In the genomic region with DNA sequence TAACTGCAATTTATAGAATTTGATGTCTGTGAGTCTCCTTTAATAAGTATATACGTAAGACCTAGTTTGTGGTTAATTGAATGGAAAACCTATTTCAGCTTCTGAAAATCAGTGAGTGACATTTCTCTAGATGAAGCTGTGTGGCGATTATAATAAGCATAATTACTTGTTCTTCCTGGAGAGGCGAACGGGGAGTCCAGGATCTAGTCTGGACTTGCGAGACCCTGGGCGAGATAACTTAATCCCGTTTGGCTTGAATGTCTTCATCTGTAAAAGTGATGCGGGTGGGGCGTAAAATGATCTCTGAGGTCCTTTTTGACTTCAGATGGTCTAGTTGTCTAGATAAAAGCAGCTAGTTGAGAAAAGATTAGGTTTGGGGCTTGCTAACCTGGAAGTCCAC, we compare ENCODE assay signal across 11 cellular contexts. TPM values are rescaled to one million over a fixed set of nuclear protein-coding genes. Genes with fewer than 3 reads are reported as not detected.
A peak's percentile ranks its signal among the peaks of the same experiment; 100 is the strongest.
DNase-seq lines count a peak whose midpoint lies in the region; ATAC-seq and TF ChIP-seq lines count a peak whose summit lies in the region.
"Had no signal": no experiment of that assay in that cellular context is flagged by ENCODE, and none has a peak within 500 bp of the region (broad histone marks: within the 10 kb centered on the region; RNA-seq: fewer than 3 reads in every experiment).

No MANE protein-coding gene starts in this region.

- TF ChIP-seq EP300 in upper lobe of left lung (IDR thresholded peaks at IDR 0.05): no peak

- H3K14ac ChIP-seq in mesenchymal stem cell (ENCODE audit: low read length in 2 of 2): no peak overlapping the region

- H3K18ac ChIP-seq in mesenchymal stem cell (ENCODE audit: low read depth in 1 of 2, low read length in 2 of 2): no peak overlapping the region

- no peak overlapping the region for H2AK5ac ChIP-seq in mesenchymal stem cell (ENCODE audit: low read length, severe bottlenecking)

- no peak overlapping the region for H4K8ac ChIP-seq in mesenchymal stem cell (ENCODE audit: low read length)

- H2BK5ac ChIP-seq in mesenchymal stem cell (ENCODE audit: low read depth, low read length, poor library complexity, severe bottlenecking): no peak overlapping the region

- H3K9ac ChIP-seq in mesenchymal stem cell (ENCODE audit: low read length): no peak overlapping the region

- H3K4ac ChIP-seq in mesenchymal stem cell (ENCODE audit: low read depth in 1 of 2, low read length in 2 of 2): no peak overlapping the region

- no peak overlapping the region for H2BK12ac ChIP-seq in mesenchymal stem cell (ENCODE audit: low read length in 2 of 2)

- peak overlapping the region; percentile 61 for H3K4me2 ChIP-seq in mesenchymal stem cell (ENCODE audit: low read length, poor library complexity, severe bottlenecking)

- TF ChIP-seq CTCF in brain (conservative IDR thresholded peaks at IDR 0.05) (no peak), upper lobe of left lung (IDR thresholded peaks at IDR 0.05) (no peak)

- no peaks in the 10 kb centered on the region for H3K9me3 Mint-ChIP-seq in activated T-cell treated with anti-CD3 and anti-CD28 coated beads, Interleukin-2, amount 50 U/mL, for 72 hours
- no peaks in the 10 kb centered on the region for H3K9me3 Mint-ChIP-seq in brain

- peaks cover 46% of the 10 kb centered on the region for H3K27me3 Mint-ChIP-seq in activated T-cell treated with anti-CD3 and anti-CD28 coated beads, Interleukin-2, amount 50 U/mL, for 72 hours (ENCODE audit: low read depth)
- peaks cover 73% of the 10 kb centered on the region for H3K27me3 Mint-ChIP-seq in brain

- no peak for TF ChIP-seq POLR2A in upper lobe of left lung (IDR thresholded peaks at IDR 0.05)

- H3K36me3 ChIP-seq in mesenchymal stem cell (ENCODE audit: control insufficient read depth in 1 of 2, insufficient read depth in 2 of 2, low read depth in 1 of 2, low read length in 2 of 2) (no peaks in the 10 kb centered on the region), upper lobe of left lung (no peaks in the 10 kb centered on the region)
- H3K36me3 ChIP-seq: BE2C, SJCRH30 had no signal

- no peak for DNase-seq in activated T-cell treated with anti-CD3 and anti-CD28 coated beads, Interleukin-2, amount 50 U/mL, for 72 hours
- DNase-seq in activated T-cell treated with anti-CD3 and anti-CD28 coated beads for 4 hours: no peak
- DNase-seq in mesenchymal stem cell: no peak
- no peak for DNase-seq in upper lobe of left lung
- no peak for DNase-seq in DMS114 treated with DMSO at 0.1 percent for 48 hours (lab: John Stamatoyannopoulos, UW; ENCODE audit: unreplicated experiment)
- DNase-seq in AG08395 (ENCODE audit: low spot score): no peak
- DNase-seq: BE2C, SJCRH30 had no signal

- H2BK15ac ChIP-seq in mesenchymal stem cell (ENCODE audit: low read depth, poor library complexity, severe bottlenecking): no peak overlapping the region

- 83% methylated on average over 9 of the region's 9 CpGs for WGBS in mesenchymal stem cell
- WGBS in upper lobe of left lung, 2 donors: 75 to 78% methylated on average over 9 of the region's 9 CpGs

- no peak overlapping the region for H2BK120ac ChIP-seq in mesenchymal stem cell (ENCODE audit: low read depth, low read length)

- H3K79me1 ChIP-seq in mesenchymal stem cell (replicated peaks; ENCODE audit: low read length, poor library complexity, severe bottlenecking): no peaks in the 10 kb centered on the region

- H3K4me1 ChIP-seq in mesenchymal stem cell (ENCODE audit: control insufficient read depth, insufficient read depth, low read depth, low read length) (peaks cover 9% of the 10 kb centered on the region), upper lobe of left lung (peaks cover 0 to 14% (median 10%) of the 10 kb centered on the region in 4 donors)
- H3K4me1 ChIP-seq: BE2C, SJCRH30 had no signal

- no peak overlapping the region for H3K23ac ChIP-seq in mesenchymal stem cell (ENCODE audit: low read length in 2 of 2)

- H3K4me3 Mint-ChIP-seq in activated T-cell treated with anti-CD3 and anti-CD28 coated beads, Interleukin-2, amount 50 U/mL, for 72 hours: peak overlapping the region; percentile 76 to 91
- peak overlapping the region; percentile 52 to 73 (median 66) for H3K4me3 Mint-ChIP-seq in brain

- no peaks in the 10 kb centered on the region for H3K9me3 ChIP-seq in mesenchymal stem cell (ENCODE audit: control insufficient read depth, low read length)
- H3K9me3 ChIP-seq in upper lobe of left lung: no peaks in the 10 kb centered on the region
- H3K9me3 ChIP-seq: BE2C, SJCRH30 had no signal

- H3K27ac ChIP-seq in mesenchymal stem cell (ENCODE audit: low read length, poor library complexity, severe bottlenecking) (peak overlapping the region; percentile 49), upper lobe of left lung (no peak overlapping the region)
- H3K27ac ChIP-seq: SJCRH30 had no signal

- no peak overlapping the region for H2AFZ ChIP-seq in mesenchymal stem cell (ENCODE audit: low read depth, low read length)

- H3K4me1 Mint-ChIP-seq in activated T-cell treated with anti-CD3 and anti-CD28 coated beads, Interleukin-2, amount 50 U/mL, for 72 hours (ENCODE audit: low read depth): peaks cover 15% of the 10 kb centered on the region
- H3K4me1 Mint-ChIP-seq in brain: peaks cover 17% of the 10 kb centered on the region

- ATAC-seq in activated T-cell treated with anti-CD3 and anti-CD28 coated beads, Interleukin-2, amount 50 U/mL, for 72 hours (replicated peaks in 1 of 2): no peak
- ATAC-seq in upper lobe of left lung (ENCODE audit: low FRiP score in 2 of 2): no peak
- ATAC-seq in GM19023 (IDR thresholded peaks at IDR 0.05; ENCODE audit: unreplicated experiment): no peak

- H3K36me3 Mint-ChIP-seq in activated T-cell treated with anti-CD3 and anti-CD28 coated beads, Interleukin-2, amount 50 U/mL, for 72 hours (ENCODE audit: insufficient read depth in 2 of 2): no peaks in the 10 kb centered on the region
- no peaks in the 10 kb centered on the region for H3K36me3 Mint-ChIP-seq in brain

- no peak overlapping the region for H4K91ac ChIP-seq in mesenchymal stem cell (ENCODE audit: low read length)

- H3K27ac Mint-ChIP-seq in activated T-cell treated with anti-CD3 and anti-CD28 coated beads, Interleukin-2, amount 50 U/mL, for 72 hours: no peak overlapping the region
- H3K27ac Mint-ChIP-seq in brain: no peak overlapping the region

- H3K27me3 ChIP-seq in mesenchymal stem cell (ENCODE audit: control insufficient read depth in 1 of 2, insufficient read depth in 1 of 2, low read length in 2 of 2) (peaks cover 0 to 6% of the 10 kb centered on the region in 2 experiments), upper lobe of left lung (no peaks in the 10 kb centered on the region)
- H3K27me3 ChIP-seq: SJCRH30 had no signal

- H3K4me3 ChIP-seq in mesenchymal stem cell (ENCODE audit: insufficient read depth in 1 of 2, low read depth in 1 of 2, low read length in 2 of 2) (no peak overlapping the region), upper lobe of left lung (peak overlapping the region in 3 of 4 donors; percentile 76 to 87 (median 79))
- H3K4me3 ChIP-seq: SJCRH30 had no signal

RNA-seq across cellular contexts. Expression of gene PRRG4, which starts 1.1 kb away (rescaled TPM):
- total RNA-seq in activated T-cell treated with anti-CD3 and anti-CD28 coated beads, Interleukin-2, amount 50 U/mL, for 72 hours: under 1 TPM; 0.29 to 0.37 TPM
- 0.90 TPM for polyA plus RNA-seq in brain (ENCODE audit: insufficient read depth, low read depth, low replicate concordance)
- polyA plus RNA-seq in mesenchymal stem cell (2013, experiment 1 of 2): 0.37 TPM
- 0.48 TPM for polyA plus RNA-seq in mesenchymal stem cell (2013, experiment 2 of 2)
- total RNA-seq in upper lobe of left lung: 10 to 100 TPM in 3 of 6 donors, 1 to 10 TPM in 3; 5.2 to 33.6 (median 9.6) TPM
- total RNA-seq: SJCRH30 had no signal

RNA-seq across cellular contexts. Expression of gene CCDC73, which starts 36.3 kb away (rescaled TPM):
- total RNA-seq in activated T-cell treated with anti-CD3 and anti-CD28 coated beads, Interleukin-2, amount 50 U/mL, for 72 hours: not detected
- not detected for polyA plus RNA-seq in brain (ENCODE audit: insufficient read depth, low read depth, low replicate concordance)
- polyA plus RNA-seq in mesenchymal stem cell (2013, experiment 1 of 2): 0.01 TPM
- polyA plus RNA-seq in mesenchymal stem cell (2013, experiment 2 of 2): not detected
- total RNA-seq in upper lobe of left lung: under 1 TPM in 2 of 6 donors, not detected in 4; 0.15 to 0.20 TPM
- total RNA-seq: H1 had no signal
- polyA plus RNA-seq: H1 had no signal

Comparison
In these comparisons a context has a peak if more than half of its experiments do, and no peak if none do; other contexts are left out.
1. H3K4me3 ChIP-seq: peak in upper lobe of left lung (3 of 4); none in mesenchymal stem cell (0 of 2).
2. RNA of gene PRRG4, which starts 1.1 kb away (total RNA-seq): 5.2 to 33.6 TPM in upper lobe of left lung; 0.29 to 0.37 TPM in activated T-cell treated with anti-CD3 and anti-CD28 coated beads, Interleukin-2, amount 50 U/mL, for 72 hours; every median in the first group is over 4 times any median in the second.